ENCODE assay signal across 1 cellular context in genomic region chr17:48542956-48543853, GRCh38.
TF ChIP-seq lines count a peak whose summit lies in the region.

No MANE protein-coding gene starts in this region.

TF ChIP-seq in HepG2, 621 proteins besides CTCF, POLR2A, EP300 and RAD21 (continued from another document):
- TF ChIP-seq MTERF4 (CRISPR knock-in tag; IDR thresholded peaks at IDR 0.05), result no peak
- no peak for TF ChIP-seq PPARG (CRISPR knock-in tag; conservative IDR thresholded peaks at IDR 0.05)
